In genomic region chr17:77246110-77247047, GRCh38 we compare ENCODE assay signal across 1 cellular context.
A peak's percentile ranks its signal among the peaks of the same experiment; 100 is the strongest.
TF ChIP-seq lines count a peak whose summit lies in the region.

No MANE protein-coding gene starts in this region.

TF ChIP-seq in GM12878, 131 proteins besides CTCF, POLR2A, EP300 and RAD21 (continued from another document and continues in another):
- TF ChIP-seq, protein P1, sequence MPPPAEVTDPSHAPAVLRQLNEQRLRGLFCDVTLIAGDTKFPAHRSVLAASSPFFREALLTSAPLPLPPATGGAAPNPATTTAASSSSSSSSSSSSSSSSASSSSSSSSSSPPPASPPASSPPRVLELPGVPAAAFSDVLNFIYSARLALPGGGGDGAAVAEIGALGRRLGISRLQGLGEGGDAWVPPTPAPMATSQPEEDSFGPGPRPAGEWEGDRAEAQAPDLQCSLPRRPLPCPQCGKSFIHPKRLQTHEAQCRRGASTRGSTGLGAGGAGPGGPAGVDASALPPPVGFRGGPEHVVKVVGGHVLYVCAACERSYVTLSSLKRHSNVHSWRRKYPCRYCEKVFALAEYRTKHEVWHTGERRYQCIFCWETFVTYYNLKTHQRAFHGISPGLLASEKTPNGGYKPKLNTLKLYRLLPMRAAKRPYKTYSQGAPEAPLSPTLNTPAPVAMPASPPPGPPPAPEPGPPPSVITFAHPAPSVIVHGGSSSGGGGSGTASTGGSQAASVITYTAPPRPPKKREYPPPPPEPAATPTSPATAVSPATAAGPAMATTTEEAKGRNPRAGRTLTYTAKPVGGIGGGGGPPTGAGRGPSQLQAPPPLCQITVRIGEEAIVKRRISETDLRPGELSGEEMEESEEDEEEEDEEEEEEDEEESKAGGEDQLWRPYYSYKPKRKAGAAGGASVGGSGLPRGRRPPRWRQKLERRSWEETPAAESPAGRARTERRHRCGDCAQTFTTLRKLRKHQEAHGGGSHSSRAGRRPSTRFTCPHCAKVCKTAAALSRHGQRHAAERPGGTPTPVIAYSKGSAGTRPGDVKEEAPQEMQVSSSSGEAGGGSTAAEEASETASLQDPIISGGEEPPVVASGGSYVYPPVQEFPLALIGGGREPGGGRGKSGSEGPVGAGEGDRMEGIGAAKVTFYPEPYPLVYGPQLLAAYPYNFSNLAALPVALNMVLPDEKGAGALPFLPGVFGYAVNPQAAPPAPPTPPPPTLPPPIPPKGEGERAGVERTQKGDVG (CRISPR knock-in tag; IDR thresholded peaks at IDR 0.05): no peak
- TF ChIP-seq TCF3 (IDR thresholded peaks at IDR 0.05; ENCODE audit: borderline replicate concordance, insufficient read depth, low read depth, low read length) (0 out of 2 replicates have a peak, but pooled peaks have one; percentile 35), ATF3 (IDR thresholded peaks at IDR 0.05; ENCODE audit: borderline replicate concordance, extremely low read depth, low read depth, low read length) (no peak), CBX5 (IDR thresholded peaks at IDR 0.05; ENCODE audit: low read depth) (no peak), NFYA (IDR thresholded peaks at IDR 0.05; ENCODE audit: borderline replicate concordance, low read depth, low read length) (no peak), STAT1 (conservative IDR thresholded peaks at IDR 0.05) (no peak), ZSCAN29 (IDR thresholded peaks at IDR 0.05) (no peak), CREM (IDR thresholded peaks at IDR 0.05; ENCODE audit: low read depth) (no peak), KAT2A (conservative IDR thresholded peaks at IDR 0.05; ENCODE audit: control insufficient read depth, low read depth, low read length) (no peak), NFXL1 (IDR thresholded peaks at IDR 0.05; ENCODE audit: borderline replicate concordance) (no peak), MXI1 (IDR thresholded peaks at IDR 0.05; ENCODE audit: low read depth, low read length) (no peak), ZBTB33 (IDR thresholded peaks at IDR 0.05) (no peak), IKZF1 (conservative IDR thresholded peaks at IDR 0.05) (no peak), NFIC (IDR thresholded peaks at IDR 0.05; ENCODE audit: low read depth, low read length) (peak; percentile 33; the same call in 1 of the 2 replicates), SPI1 (IDR thresholded peaks at IDR 0.05; ENCODE audit: borderline replicate concordance, insufficient read depth, low read depth, low read length) (no peak), BACH1 (IDR thresholded peaks at IDR 0.05; ENCODE audit: borderline replicate concordance) (no peak), KLF5 (IDR thresholded peaks at IDR 0.05; ENCODE audit: partially characterized antibody) (no peak), ZNF217 (IDR thresholded peaks at IDR 0.05) (no peak), FOXK2 (IDR thresholded peaks at IDR 0.05) (no peak), DPF2 (IDR thresholded peaks at IDR 0.05) (0 out of 2 replicates have a peak, but pooled peaks have one; percentile 20), PAX5 (IDR thresholded peaks at IDR 0.05; ENCODE audit: borderline replicate concordance, low read depth, low read length) (no peak), MEF2A (IDR thresholded peaks at IDR 0.05; ENCODE audit: insufficient read depth, low read depth, low read length) (no peak), BMI1 (IDR thresholded peaks at IDR 0.05; ENCODE audit: borderline replicate concordance) (no peak), MLLT1 (IDR thresholded peaks at IDR 0.05) (no peak), ETV6 (conservative IDR thresholded peaks at IDR 0.05 in 1 of 2, IDR thresholded peaks at IDR 0.05 in 1 of 2; ENCODE audit: borderline replicate concordance in 1 of 2, low read depth in 1 of 2) (no peak), SMAD1 (IDR thresholded peaks at IDR 0.05; ENCODE audit: low read depth, partially characterized antibody) (no peak), MAX (IDR thresholded peaks at IDR 0.05; ENCODE audit: low read depth, low read length) (no peak), HDAC2 (IDR thresholded peaks at IDR 0.05) (no peak), RELA (IDR thresholded peaks at IDR 0.05; ENCODE audit: borderline replicate concordance, partially characterized antibody) (no peak), CEBPZ (IDR thresholded peaks at IDR 0.05; ENCODE audit: low read depth, low read length) (no peak), JUNB (IDR thresholded peaks at IDR 0.05) (no peak)
- TF ChIP-seq, protein P2, sequence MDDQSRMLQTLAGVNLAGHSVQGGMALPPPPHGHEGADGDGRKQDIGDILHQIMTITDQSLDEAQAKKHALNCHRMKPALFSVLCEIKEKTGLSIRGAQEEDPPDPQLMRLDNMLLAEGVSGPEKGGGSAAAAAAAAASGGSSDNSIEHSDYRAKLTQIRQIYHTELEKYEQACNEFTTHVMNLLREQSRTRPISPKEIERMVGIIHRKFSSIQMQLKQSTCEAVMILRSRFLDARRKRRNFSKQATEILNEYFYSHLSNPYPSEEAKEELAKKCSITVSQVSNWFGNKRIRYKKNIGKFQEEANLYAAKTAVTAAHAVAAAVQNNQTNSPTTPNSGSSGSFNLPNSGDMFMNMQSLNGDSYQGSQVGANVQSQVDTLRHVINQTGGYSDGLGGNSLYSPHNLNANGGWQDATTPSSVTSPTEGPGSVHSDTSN (IDR thresholded peaks at IDR 0.05; ENCODE audit: insufficient replicate concordance, low read depth, low read length): peak; percentile 8
- TF ChIP-seq, protein P3, sequence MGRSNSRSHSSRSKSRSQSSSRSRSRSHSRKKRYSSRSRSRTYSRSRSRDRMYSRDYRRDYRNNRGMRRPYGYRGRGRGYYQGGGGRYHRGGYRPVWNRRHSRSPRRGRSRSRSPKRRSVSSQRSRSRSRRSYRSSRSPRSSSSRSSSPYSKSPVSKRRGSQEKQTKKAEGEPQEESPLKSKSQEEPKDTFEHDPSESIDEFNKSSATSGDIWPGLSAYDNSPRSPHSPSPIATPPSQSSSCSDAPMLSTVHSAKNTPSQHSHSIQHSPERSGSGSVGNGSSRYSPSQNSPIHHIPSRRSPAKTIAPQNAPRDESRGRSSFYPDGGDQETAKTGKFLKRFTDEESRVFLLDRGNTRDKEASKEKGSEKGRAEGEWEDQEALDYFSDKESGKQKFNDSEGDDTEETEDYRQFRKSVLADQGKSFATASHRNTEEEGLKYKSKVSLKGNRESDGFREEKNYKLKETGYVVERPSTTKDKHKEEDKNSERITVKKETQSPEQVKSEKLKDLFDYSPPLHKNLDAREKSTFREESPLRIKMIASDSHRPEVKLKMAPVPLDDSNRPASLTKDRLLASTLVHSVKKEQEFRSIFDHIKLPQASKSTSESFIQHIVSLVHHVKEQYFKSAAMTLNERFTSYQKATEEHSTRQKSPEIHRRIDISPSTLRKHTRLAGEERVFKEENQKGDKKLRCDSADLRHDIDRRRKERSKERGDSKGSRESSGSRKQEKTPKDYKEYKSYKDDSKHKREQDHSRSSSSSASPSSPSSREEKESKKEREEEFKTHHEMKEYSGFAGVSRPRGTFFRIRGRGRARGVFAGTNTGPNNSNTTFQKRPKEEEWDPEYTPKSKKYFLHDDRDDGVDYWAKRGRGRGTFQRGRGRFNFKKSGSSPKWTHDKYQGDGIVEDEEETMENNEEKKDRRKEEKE (IDR thresholded peaks at IDR 0.05): no peak
- TF ChIP-seq, protein P4, sequence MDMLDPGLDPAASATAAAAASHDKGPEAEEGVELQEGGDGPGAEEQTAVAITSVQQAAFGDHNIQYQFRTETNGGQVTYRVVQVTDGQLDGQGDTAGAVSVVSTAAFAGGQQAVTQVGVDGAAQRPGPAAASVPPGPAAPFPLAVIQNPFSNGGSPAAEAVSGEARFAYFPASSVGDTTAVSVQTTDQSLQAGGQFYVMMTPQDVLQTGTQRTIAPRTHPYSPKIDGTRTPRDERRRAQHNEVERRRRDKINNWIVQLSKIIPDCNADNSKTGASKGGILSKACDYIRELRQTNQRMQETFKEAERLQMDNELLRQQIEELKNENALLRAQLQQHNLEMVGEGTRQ (IDR thresholded peaks at IDR 0.05; ENCODE audit: borderline replicate concordance, low read depth, low read length): no peak
- TF ChIP-seq, protein P5, sequence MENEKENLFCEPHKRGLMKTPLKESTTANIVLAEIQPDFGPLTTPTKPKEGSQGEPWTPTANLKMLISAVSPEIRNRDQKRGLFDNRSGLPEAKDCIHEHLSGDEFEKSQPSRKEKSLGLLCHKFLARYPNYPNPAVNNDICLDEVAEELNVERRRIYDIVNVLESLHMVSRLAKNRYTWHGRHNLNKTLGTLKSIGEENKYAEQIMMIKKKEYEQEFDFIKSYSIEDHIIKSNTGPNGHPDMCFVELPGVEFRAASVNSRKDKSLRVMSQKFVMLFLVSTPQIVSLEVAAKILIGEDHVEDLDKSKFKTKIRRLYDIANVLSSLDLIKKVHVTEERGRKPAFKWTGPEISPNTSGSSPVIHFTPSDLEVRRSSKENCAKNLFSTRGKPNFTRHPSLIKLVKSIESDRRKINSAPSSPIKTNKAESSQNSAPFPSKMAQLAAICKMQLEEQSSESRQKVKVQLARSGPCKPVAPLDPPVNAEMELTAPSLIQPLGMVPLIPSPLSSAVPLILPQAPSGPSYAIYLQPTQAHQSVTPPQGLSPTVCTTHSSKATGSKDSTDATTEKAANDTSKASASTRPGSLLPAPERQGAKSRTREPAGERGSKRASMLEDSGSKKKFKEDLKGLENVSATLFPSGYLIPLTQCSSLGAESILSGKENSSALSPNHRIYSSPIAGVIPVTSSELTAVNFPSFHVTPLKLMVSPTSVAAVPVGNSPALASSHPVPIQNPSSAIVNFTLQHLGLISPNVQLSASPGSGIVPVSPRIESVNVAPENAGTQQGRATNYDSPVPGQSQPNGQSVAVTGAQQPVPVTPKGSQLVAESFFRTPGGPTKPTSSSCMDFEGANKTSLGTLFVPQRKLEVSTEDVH (IDR thresholded peaks at IDR 0.05; ENCODE audit: low read depth, partially characterized antibody): no peak
